ENCODE assay signal across 12 cellular contexts in genomic region chr10:73871295-73871914, GRCh38. TPM values are rescaled to one million over a fixed set of nuclear protein-coding genes. Genes with fewer than 3 reads are reported as not detected.
DNase-seq lines count a peak whose midpoint lies in the region; ATAC-seq and TF ChIP-seq lines count a peak whose summit lies in the region.
"Had no signal": no experiment of that assay in that cellular context is flagged by ENCODE, and none has a peak within 500 bp of the region (broad histone marks: within the 10 kb centered on the region; RNA-seq: fewer than 3 reads in every experiment).

No MANE protein-coding gene starts in this region.

- peaks cover 80% of the 10 kb centered on the region for H3K4me1 ChIP-seq in CD4-positive, alpha-beta memory T cell (ENCODE audit: insufficient read depth, low read length)
- peaks cover 33% of the 10 kb centered on the region for H3K4me1 ChIP-seq in PC-3 (ENCODE audit: insufficient read depth, low read length)

- TF ChIP-seq CTCF in PC-3 (conservative IDR thresholded peaks at IDR 0.05; ENCODE audit: low read depth, low read length) (no peak), endothelial cell (IDR thresholded peaks at IDR 0.05; ENCODE audit: unreplicated experiment) (no peak), progenitor cell of endocrine pancreas (IDR thresholded peaks at IDR 0.05; ENCODE audit: unreplicated experiment) (no peak)

- H3K4me2 ChIP-seq in PC-3 (ENCODE audit: low read length), result peak overlapping the region; percentile 78
- H3K4me2 ChIP-seq: smooth muscle cell had no signal

- peaks cover 74% of the 10 kb centered on the region for H3K79me2 ChIP-seq in PC-3 (ENCODE audit: low read length)

- H3K27ac ChIP-seq in CD4-positive, alpha-beta memory T cell (ENCODE audit: low read depth, low read length), result no peak overlapping the region
- peak overlapping the region; percentile 2; the same call in 1 of the 2 replicates for H3K27ac ChIP-seq in PC-3 (ENCODE audit: low read length)

- ATAC-seq in PC-3 (no peak), HG03439 (IDR thresholded peaks at IDR 0.05; ENCODE audit: unreplicated experiment) (no peak), GM19467 (IDR thresholded peaks at IDR 0.05; ENCODE audit: unreplicated experiment) (no peak), HG02970 (IDR thresholded peaks at IDR 0.05; ENCODE audit: low FRiP score, unreplicated experiment) (no peak)

- no peaks in the 10 kb centered on the region for H3K9me3 Mint-ChIP-seq in CD4-positive, alpha-beta memory T cell
- H3K9me3 Mint-ChIP-seq in endothelial cell (ENCODE audit: unreplicated experiment) (no peaks in the 10 kb centered on the region), progenitor cell of endocrine pancreas (ENCODE audit: low read depth) (no peaks in the 10 kb centered on the region)

- intact Hi-C loops in CD4-positive, alpha-beta memory T cell (cut with micrococcal nuclease), result no loop called here
- intact Hi-C loops in PC-3 (cut with micrococcal nuclease), result no loop called here

- DNase-seq in CD4-positive, alpha-beta memory T cell, result no peak
- DNase-seq in PC-3 (no peak), endothelial cell (ENCODE audit: low spot score) (no peak), progenitor cell of endocrine pancreas (ENCODE audit: low spot score, unreplicated experiment) (no peak), T1000 (lab: John Stamatoyannopoulos, UW) (no peak)
- DNase-seq: activated CD8-positive, alpha-beta memory T cell treated with anti-CD3 and anti-CD28 coated beads for 24 hours; Kasumi-1; NCI-H2081 had no signal

- peak overlapping the region; percentile 79 to 92 (median 89) for H3K27ac Mint-ChIP-seq in CD4-positive, alpha-beta memory T cell
- H3K27ac Mint-ChIP-seq in endothelial cell (ENCODE audit: unreplicated experiment) (peak overlapping the region; percentile 75), progenitor cell of endocrine pancreas (peak overlapping the region; percentile 47)

- POLR2A ChIA-PET in CD4-positive, alpha-beta memory T cell (lab: Charles Lee; ENCODE audit: partially characterized antibody), result interaction anchor here (0.8 to 1.5 kb wide), 2 partner anchors 8 to 50 kb away, joined by 4 read pairs; no protein-coding TSS in a partner anchor
- POLR2A ChIA-PET in PC-3 (lab: Charles Lee; ENCODE audit: unreplicated experiment), result no interaction called here

- H3K9me2 ChIP-seq in PC-3 (replicated peaks; ENCODE audit: low read length), result no peaks in the 10 kb centered on the region

- no peak overlapping the region for H3K9ac ChIP-seq in PC-3 (ENCODE audit: low read length)

- H3K36me3 ChIP-seq in CD4-positive, alpha-beta memory T cell (ENCODE audit: insufficient read depth, low read length), result peaks cover 23% of the 10 kb centered on the region
- peaks cover 64% of the 10 kb centered on the region for H3K36me3 ChIP-seq in PC-3 (ENCODE audit: low read depth, low read length)

- H3K4me3 ChIP-seq in CD4-positive, alpha-beta memory T cell (ENCODE audit: low read length in 2 of 2), result no peak overlapping the region
- peak overlapping the region; percentile 63 for H3K4me3 ChIP-seq in PC-3 (ENCODE audit: low read length)
- H3K4me3 ChIP-seq: smooth muscle cell had no signal

- H4K20me1 ChIP-seq in PC-3 (ENCODE audit: low read length), result peaks cover 62% of the 10 kb centered on the region

- CTCF ChIA-PET in CD4-positive, alpha-beta memory T cell (lab: Charles Lee; ENCODE audit: partially characterized antibody), result interaction anchor here (0.8 to 1.4 kb wide), 3 partner anchors 9 to 69 kb away, joined by 4 read pairs; no protein-coding TSS in a partner anchor
- CTCF ChIA-PET in PC-3 (lab: Charles Lee), result interaction anchor here (0.5 to 0.9 kb wide), 3 partner anchors 13 to 69 kb away, joined by 3 to 4 read pairs (median 3); no protein-coding TSS in a partner anchor

- H3K4me3 Mint-ChIP-seq in CD4-positive, alpha-beta memory T cell, result peak overlapping the region; percentile 73 to 90 (median 86)
- H3K4me3 Mint-ChIP-seq in endothelial cell (ENCODE audit: unreplicated experiment) (peak overlapping the region; percentile 56), progenitor cell of endocrine pancreas (ENCODE audit: low read depth) (peak overlapping the region; percentile 14)

- peaks cover 50 to 84% (median 73%) of the 10 kb centered on the region in 4 donors for H3K4me1 Mint-ChIP-seq in CD4-positive, alpha-beta memory T cell
- H3K4me1 Mint-ChIP-seq in endothelial cell (ENCODE audit: unreplicated experiment) (peaks cover 32% of the 10 kb centered on the region), progenitor cell of endocrine pancreas (ENCODE audit: low read depth) (peaks cover 15% of the 10 kb centered on the region)

- no peaks in the 10 kb centered on the region for H3F3A ChIP-seq in PC-3 (ENCODE audit: low read length, unreplicated experiment)

- BruUV-seq in PC-3 (replicated peaks; lab: Mats Ljungman, UMichigan), result no TSS peak

- no peaks in the 10 kb centered on the region for H3K27me3 ChIP-seq in CD4-positive, alpha-beta memory T cell (ENCODE audit: insufficient read depth, low read length)
- no peaks in the 10 kb centered on the region for H3K27me3 ChIP-seq in PC-3 (ENCODE audit: low read length)

- no peak overlapping the region for H2AFZ ChIP-seq in PC-3 (ENCODE audit: low read length)

- no peaks in the 10 kb centered on the region for H3K9me3 ChIP-seq in CD4-positive, alpha-beta memory T cell (ENCODE audit: control insufficient read depth in 1 of 2, low read length in 2 of 2)
- H3K9me3 ChIP-seq in PC-3 (ENCODE audit: low read length), result no peaks in the 10 kb centered on the region

- H3K27me3 Mint-ChIP-seq in CD4-positive, alpha-beta memory T cell, result no peaks in the 10 kb centered on the region
- H3K27me3 Mint-ChIP-seq in endothelial cell (ENCODE audit: unreplicated experiment), result peaks cover 18% of the 10 kb centered on the region
- peaks cover 6% of the 10 kb centered on the region for H3K27me3 Mint-ChIP-seq in progenitor cell of endocrine pancreas

- peaks cover 20 to 60% of the 10 kb centered on the region in 2 donors for H3K36me3 Mint-ChIP-seq in CD4-positive, alpha-beta memory T cell
- peaks cover 24% of the 10 kb centered on the region for H3K36me3 Mint-ChIP-seq in endothelial cell (ENCODE audit: low read depth, unreplicated experiment)
- H3K36me3 Mint-ChIP-seq in progenitor cell of endocrine pancreas (ENCODE audit: insufficient read depth), result peaks cover 13% of the 10 kb centered on the region

RNA-seq across cellular contexts. Expression of gene CAMK2G, which starts 3.0 kb away (rescaled TPM):
- 10 to 100 TPM; 64.3 to 70.4 TPM for total RNA-seq in CD4-positive, alpha-beta memory T cell
- polyA plus RNA-seq in CD4-positive, alpha-beta memory T cell, result 1 to 10 TPM; 3.8 to 7.8 TPM
- total RNA-seq in PC-3 (2014; rRNA removed) (170 and 179 TPM in 2 replicates), endothelial cell (ENCODE audit: unreplicated experiment) (27.7 TPM), progenitor cell of endocrine pancreas (20.8 and 24.5 TPM in 2 replicates)

RNA-seq across cellular contexts. Expression of gene PLAU, which starts 39.5 kb away (rescaled TPM):
- total RNA-seq in CD4-positive, alpha-beta memory T cell, result under 1 TPM; 0.64 to 0.91 TPM
- not detected for polyA plus RNA-seq in CD4-positive, alpha-beta memory T cell
- 1,570 and 1,582 TPM in 2 replicates for total RNA-seq in PC-3 (2014; rRNA removed)
- 19.5 TPM for total RNA-seq in endothelial cell (ENCODE audit: unreplicated experiment)
- 0.38 and 0.93 TPM in 2 replicates for total RNA-seq in progenitor cell of endocrine pancreas

Comparison
In these comparisons a context has a peak if more than half of its experiments do, and no peak if none do; other contexts are left out.
1. H3K4me3 Mint-ChIP-seq: peak in every context shown above with its lines; median percentile 86 in CD4-positive, alpha-beta memory T cell; 56 in endothelial cell; 14 in progenitor cell of endocrine pancreas.
2. RNA of gene PLAU, which starts 39.5 kb away (total RNA-seq): 1,570 to 1,582 TPM in PC-3; 19.5 TPM in endothelial cell (single experiment), 0.64 to 0.91 TPM in CD4-positive, alpha-beta memory T cell and 0.38 to 0.93 TPM in progenitor cell of endocrine pancreas; every median in the first group is over 10 times any median in the second.
3. Peak in every context shown above with its lines, with median percentiles within 50 percentile points of each other: H3K27ac Mint-ChIP-seq.